Comparison of ENCODE assay signal across 13 cellular contexts in genomic region chr2:176534798-176535479, GRCh38.
A peak's percentile ranks its signal among the peaks of the same experiment; 100 is the strongest.
DNase-seq lines count a peak whose midpoint lies in the region; ATAC-seq and TF ChIP-seq lines count a peak whose summit lies in the region.
"Had no signal": no experiment of that assay in that cellular context is flagged by ENCODE, and none has a peak within 500 bp of the region (broad histone marks: within the 10 kb centered on the region; RNA-seq: fewer than 3 reads in every experiment).

No MANE protein-coding gene starts in this region.

- H3K9me3 Mint-ChIP-seq in activated T-helper 17 cell treated with anti-CD3 and anti-CD28 coated beads, Interleukin-2, amount 50 U/mL, for 72 hours = no peaks in the 10 kb centered on the region
- H3K9me3 Mint-ChIP-seq: IgD-negative memory B cell; stimulated activated naive B cell treated with anti-CD40 and anti-IgM and Interleukin-4, amounts not matched to agents 10 μg/mL and 1 μg/mL and 100 μg/mL, for 72 hours had no signal

- TF ChIP-seq CTCF in left ventricle myocardium inferior (IDR thresholded peaks at IDR 0.05; ENCODE audit: borderline replicate concordance) = no peak
- no peak for TF ChIP-seq CTCF in foreskin keratinocyte (conservative IDR thresholded peaks at IDR 0.05)

- intact Hi-C loops in Right ventricle myocardium inferior (cut with DNase I) = no loop called here
- intact Hi-C loops in left ventricle myocardium inferior (cut with micrococcal nuclease) = no loop called here
- intact Hi-C loops in aorta (cut with DNase I) = no loop called here

- no peak for DNase-seq in Right ventricle myocardium inferior (ENCODE audit: missing footprints)
- DNase-seq in left ventricle myocardium inferior = no peak
- DNase-seq in NCI-H774 (lab: John Stamatoyannopoulos, UW) = peak; percentile 32
- peak in 1 of 2 donors; percentile 68 for DNase-seq in foreskin keratinocyte
- no peak for DNase-seq in aorta
- no peak for DNase-seq in D341Med (ENCODE audit: low spot score)
- DNase-seq: activated CD8-positive, alpha-beta T cell treated with anti-CD3 and anti-CD28 coated beads, Interleukin-2, amount 10 ng/mL, durations not matched to agents 7 days and 5 days; NCI-H526; stimulated activated naive B cell treated with anti-CD40 and anti-IgM and Interleukin-4, amounts not matched to agents 10 μg/mL and 1 μg/mL and 100 μg/mL, for 72 hours; SW 1271 had no signal

- no peaks in the 10 kb centered on the region for H3K36me3 Mint-ChIP-seq in activated T-helper 17 cell treated with anti-CD3 and anti-CD28 coated beads, Interleukin-2, amount 50 U/mL, for 72 hours (ENCODE audit: low read depth)
- H3K36me3 Mint-ChIP-seq: IgD-negative memory B cell; stimulated activated naive B cell treated with anti-CD40 and anti-IgM and Interleukin-4, amounts not matched to agents 10 μg/mL and 1 μg/mL and 100 μg/mL, for 72 hours had no signal

- H3K4me3 ChIP-seq in left ventricle myocardium inferior (no peak overlapping the region), aorta (ENCODE audit: low read length in 2 of 2) (no peak overlapping the region)

- H3K36me3 ChIP-seq in left ventricle myocardium inferior = no peaks in the 10 kb centered on the region
- no peaks in the 10 kb centered on the region for H3K36me3 ChIP-seq in aorta (ENCODE audit: control insufficient read depth in 1 of 2, insufficient read depth in 2 of 2, low read length in 1 of 2)

- no peak overlapping the region for H3K4me3 Mint-ChIP-seq in activated T-helper 17 cell treated with anti-CD3 and anti-CD28 coated beads, Interleukin-2, amount 50 U/mL, for 72 hours
- H3K4me3 Mint-ChIP-seq: activated CD8-positive, alpha-beta T cell treated with anti-CD3 and anti-CD28 coated beads, Interleukin-2, amount 10 ng/mL, durations not matched to agents 7 days and 5 days; IgD-negative memory B cell; stimulated activated naive B cell treated with anti-CD40 and anti-IgM and Interleukin-4, amounts not matched to agents 10 μg/mL and 1 μg/mL and 100 μg/mL, for 72 hours had no signal

- ATAC-seq in Right ventricle myocardium inferior (peak; percentile 37), foreskin keratinocyte (peak; percentile 72), aorta (ENCODE audit: low FRiP score) (peak; percentile 26), GM18498 (IDR thresholded peaks at IDR 0.05; ENCODE audit: unreplicated experiment) (no peak)
- ATAC-seq in activated T-helper 17 cell treated with anti-CD3 and anti-CD28 coated beads, Interleukin-2, amount 50 U/mL, for 72 hours (replicated peaks) = no peak
- ATAC-seq: activated CD8-positive, alpha-beta T cell treated with anti-CD3 and anti-CD28 coated beads, Interleukin-2, amount 10 ng/mL, durations not matched to agents 7 days and 5 days; stimulated activated naive B cell treated with anti-CD40 and anti-IgM and Interleukin-4, amounts not matched to agents 10 μg/mL and 1 μg/mL and 100 μg/mL, for 72 hours had no signal

- H3K27me3 ChIP-seq in left ventricle myocardium inferior (ENCODE audit: low read depth) (no peaks in the 10 kb centered on the region), foreskin keratinocyte (no peaks in the 10 kb centered on the region), aorta (ENCODE audit: control insufficient read depth in 1 of 2, insufficient read depth in 2 of 2, low read length in 1 of 2) (no peaks in the 10 kb centered on the region)

- 73% methylated on average over 9 of the region's 9 CpGs for WGBS in aorta, 2 donors

- no peaks in the 10 kb centered on the region for H3K9me3 ChIP-seq in left ventricle myocardium inferior (replicated peaks)
- no peaks in the 10 kb centered on the region for H3K9me3 ChIP-seq in aorta (ENCODE audit: control insufficient read depth, low read length)

- H3K27ac Mint-ChIP-seq in activated T-helper 17 cell treated with anti-CD3 and anti-CD28 coated beads, Interleukin-2, amount 50 U/mL, for 72 hours = no peak overlapping the region
- H3K27ac Mint-ChIP-seq: activated CD8-positive, alpha-beta T cell treated with anti-CD3 and anti-CD28 coated beads, Interleukin-2, amount 10 ng/mL, durations not matched to agents 7 days and 5 days; IgD-negative memory B cell; stimulated activated naive B cell treated with anti-CD40 and anti-IgM and Interleukin-4, amounts not matched to agents 10 μg/mL and 1 μg/mL and 100 μg/mL, for 72 hours had no signal

- peaks cover 16% of the 10 kb centered on the region for H3K27me3 Mint-ChIP-seq in activated T-helper 17 cell treated with anti-CD3 and anti-CD28 coated beads, Interleukin-2, amount 50 U/mL, for 72 hours

- H3K4me1 ChIP-seq in left ventricle myocardium inferior = no peaks in the 10 kb centered on the region
- H3K4me1 ChIP-seq in foreskin keratinocyte = peaks cover 7% of the 10 kb centered on the region
- no peaks in the 10 kb centered on the region for H3K4me1 ChIP-seq in aorta (ENCODE audit: control insufficient read depth in 1 of 2, insufficient read depth in 2 of 2, low read length in 2 of 2)

- H3K27ac ChIP-seq in left ventricle myocardium inferior (replicated peaks) (no peak overlapping the region), foreskin keratinocyte (peak overlapping the region; percentile 8), aorta (ENCODE audit: low read depth in 1 of 2, low read length in 2 of 2) (no peak overlapping the region)

- no peaks in the 10 kb centered on the region for H3K4me1 Mint-ChIP-seq in activated T-helper 17 cell treated with anti-CD3 and anti-CD28 coated beads, Interleukin-2, amount 50 U/mL, for 72 hours
- H3K4me1 Mint-ChIP-seq: IgD-negative memory B cell; stimulated activated naive B cell treated with anti-CD40 and anti-IgM and Interleukin-4, amounts not matched to agents 10 μg/mL and 1 μg/mL and 100 μg/mL, for 72 hours had no signal

Comparison
In these comparisons a context has a peak if more than half of its experiments do, and no peak if none do; other contexts are left out.
1. ATAC-seq: peak in Right ventricle myocardium inferior (single experiment), foreskin keratinocyte (single experiment) and aorta (single experiment); none in GM18498 (single experiment) and activated T-helper 17 cell treated with anti-CD3 and anti-CD28 coated beads, Interleukin-2, amount 50 U/mL, for 72 hours (single experiment).